ENCODE assay signal across 1 cellular context in the genomic region with DNA sequence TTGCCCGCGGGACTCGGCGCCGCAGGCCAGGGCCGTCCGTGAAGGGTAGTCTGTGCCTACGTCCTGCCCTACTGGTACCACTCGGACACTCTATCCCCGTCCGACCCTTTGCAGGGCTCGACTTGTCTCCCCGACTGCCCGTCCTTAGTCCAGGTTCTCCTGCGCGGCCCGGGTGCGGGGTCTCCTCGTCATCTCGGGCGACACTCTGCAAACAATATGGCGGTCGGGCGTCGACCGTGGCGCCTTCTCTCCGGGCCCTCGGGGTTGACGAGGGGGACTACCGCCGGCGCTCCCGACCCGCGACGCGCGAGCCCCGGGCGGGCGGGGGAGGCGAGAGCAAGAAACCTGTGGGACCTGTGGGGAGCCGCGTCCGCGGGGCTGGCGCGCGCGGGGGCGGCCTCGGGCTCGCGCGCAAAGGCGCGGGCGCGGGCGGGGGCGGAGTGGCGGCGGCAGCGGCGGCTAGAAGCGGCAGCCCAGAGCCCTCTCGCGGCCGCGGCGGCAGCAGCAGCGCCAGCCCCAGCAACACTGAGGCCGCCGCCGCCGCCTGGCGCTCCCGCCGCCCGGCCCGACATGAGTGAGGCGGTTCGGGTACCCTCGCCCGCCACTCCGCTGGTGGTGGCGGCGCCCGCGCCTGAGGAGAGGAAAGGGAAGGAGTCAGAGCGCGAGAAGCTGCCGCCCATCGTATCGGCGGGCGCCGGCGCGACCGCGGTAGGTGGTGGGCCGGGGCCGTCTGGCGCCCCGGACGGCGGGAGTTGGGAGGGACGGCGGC.
A peak's percentile ranks its signal among the peaks of the same experiment; 100 is the strongest.
TF ChIP-seq lines count a peak whose summit lies in the region.

A gene with protein sequence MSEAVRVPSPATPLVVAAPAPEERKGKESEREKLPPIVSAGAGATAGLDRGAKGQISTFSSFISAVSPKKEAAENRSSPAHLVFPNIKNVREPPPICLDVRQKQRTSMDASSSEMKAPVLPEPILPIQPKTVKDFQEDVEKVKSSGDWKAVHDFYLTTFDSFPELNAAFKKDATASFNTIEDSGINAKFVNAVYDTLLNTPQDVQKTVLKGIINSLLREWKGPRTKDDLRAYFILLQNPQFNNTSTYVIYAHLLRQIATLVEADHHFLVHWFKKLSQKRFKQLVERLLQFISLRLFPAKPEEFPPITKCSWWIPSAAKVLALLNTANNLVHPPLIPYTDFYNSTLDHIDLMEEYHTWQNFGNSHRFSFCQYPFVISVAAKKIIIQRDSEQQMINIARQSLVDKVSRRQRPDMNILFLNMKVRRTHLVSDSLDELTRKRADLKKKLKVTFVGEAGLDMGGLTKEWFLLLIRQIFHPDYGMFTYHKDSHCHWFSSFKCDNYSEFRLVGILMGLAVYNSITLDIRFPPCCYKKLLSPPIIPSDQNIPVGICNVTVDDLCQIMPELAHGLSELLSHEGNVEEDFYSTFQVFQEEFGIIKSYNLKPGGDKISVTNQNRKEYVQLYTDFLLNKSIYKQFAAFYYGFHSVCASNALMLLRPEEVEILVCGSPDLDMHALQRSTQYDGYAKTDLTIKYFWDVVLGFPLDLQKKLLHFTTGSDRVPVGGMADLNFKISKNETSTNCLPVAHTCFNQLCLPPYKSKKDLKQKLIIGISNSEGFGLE (plus strand): TSS at position 476 of the 769 bp plus-strand sequence. CDS start 95 bp downstream, at position 571.

TF ChIP-seq in HepG2, 621 proteins besides CTCF, POLR2A, EP300 and RAD21 (continued from another document and continues in another):
- TF ChIP-seq ZNF761 (CRISPR knock-in tag; conservative IDR thresholded peaks at IDR 0.05) (no peak), CC2D1A (CRISPR knock-in tag; IDR thresholded peaks at IDR 0.05) (no peak), HIVEP1 (CRISPR knock-in tag; IDR thresholded peaks at IDR 0.05) (peak; percentile 68), ZNF589 (CRISPR knock-in tag; conservative IDR thresholded peaks at IDR 0.05) (peak; percentile 88), PRMT3 (CRISPR knock-in tag; IDR thresholded peaks at IDR 0.05; ENCODE audit: borderline replicate concordance, low read depth) (peak; percentile 74; the same call in 1 of the 2 replicates), ATRX (CRISPR knock-in tag; IDR thresholded peaks at IDR 0.05; ENCODE audit: borderline replicate concordance) (no peak), ZNF556 (CRISPR knock-in tag; IDR thresholded peaks at IDR 0.05; ENCODE audit: borderline replicate concordance) (no peak), RXRB (CRISPR knock-in tag; IDR thresholded peaks at IDR 0.05; ENCODE audit: borderline replicate concordance) (0 out of 2 replicates have a peak, but pooled peaks have one; percentile 7), SRF (IDR thresholded peaks at IDR 0.05; ENCODE audit: low read depth, low read length) (no peak), ZNF766 (CRISPR knock-in tag; IDR thresholded peaks at IDR 0.05; ENCODE audit: borderline replicate concordance) (0 out of 2 replicates have a peak, but pooled peaks have one; percentile 59), SP2 (CRISPR knock-in tag; IDR thresholded peaks at IDR 0.05) (no peak), ZNF891 (CRISPR knock-in tag; IDR thresholded peaks at IDR 0.05) (0 out of 2 replicates have a peak, but pooled peaks have one; percentile 46), SALL1 (CRISPR knock-in tag; IDR thresholded peaks at IDR 0.05) (peak; percentile 21; the same call in 1 of the 2 replicates), ZNF670 (CRISPR knock-in tag; IDR thresholded peaks at IDR 0.05; ENCODE audit: borderline replicate concordance) (no peak), TBX2 (CRISPR knock-in tag; IDR thresholded peaks at IDR 0.05; ENCODE audit: borderline replicate concordance) (0 out of 2 replicates have a peak, but pooled peaks have one; percentile 24), TBL1XR1 (IDR thresholded peaks at IDR 0.05; ENCODE audit: borderline replicate concordance, low read length, partially characterized antibody) (no peak), ZNF737 (CRISPR knock-in tag; IDR thresholded peaks at IDR 0.05; ENCODE audit: borderline replicate concordance) (no peak), POLR2AphosphoS5 (IDR thresholded peaks at IDR 0.05; ENCODE audit: low read depth, low read length) (0 out of 2 replicates have a peak, but pooled peaks have one; percentile 2), NR1H2 (CRISPR knock-in tag; IDR thresholded peaks at IDR 0.05; ENCODE audit: borderline replicate concordance, low read depth) (no peak), JUND (CRISPR knock-in tag; IDR thresholded peaks at IDR 0.05) (0 out of 2 replicates have a peak, but pooled peaks have one; percentile 47), ZNF331 (CRISPR knock-in tag; IDR thresholded peaks at IDR 0.05) (no peak; the same call in 1 of the 2 replicates), FOXA3 (CRISPR knock-in tag; IDR thresholded peaks at IDR 0.05) (no peak), ZNF768 (CRISPR knock-in tag; IDR thresholded peaks at IDR 0.05) (peak; percentile 7), ZNF460 (CRISPR knock-in tag; IDR thresholded peaks at IDR 0.05; ENCODE audit: borderline replicate concordance) (no peak), REPIN1 (CRISPR knock-in tag; IDR thresholded peaks at IDR 0.05; ENCODE audit: borderline replicate concordance, low read depth) (no peak), CEBPB (IDR thresholded peaks at IDR 0.05; ENCODE audit: borderline replicate concordance, low read depth, low read length) (no peak)
- TF ChIP-seq, protein P1, sequence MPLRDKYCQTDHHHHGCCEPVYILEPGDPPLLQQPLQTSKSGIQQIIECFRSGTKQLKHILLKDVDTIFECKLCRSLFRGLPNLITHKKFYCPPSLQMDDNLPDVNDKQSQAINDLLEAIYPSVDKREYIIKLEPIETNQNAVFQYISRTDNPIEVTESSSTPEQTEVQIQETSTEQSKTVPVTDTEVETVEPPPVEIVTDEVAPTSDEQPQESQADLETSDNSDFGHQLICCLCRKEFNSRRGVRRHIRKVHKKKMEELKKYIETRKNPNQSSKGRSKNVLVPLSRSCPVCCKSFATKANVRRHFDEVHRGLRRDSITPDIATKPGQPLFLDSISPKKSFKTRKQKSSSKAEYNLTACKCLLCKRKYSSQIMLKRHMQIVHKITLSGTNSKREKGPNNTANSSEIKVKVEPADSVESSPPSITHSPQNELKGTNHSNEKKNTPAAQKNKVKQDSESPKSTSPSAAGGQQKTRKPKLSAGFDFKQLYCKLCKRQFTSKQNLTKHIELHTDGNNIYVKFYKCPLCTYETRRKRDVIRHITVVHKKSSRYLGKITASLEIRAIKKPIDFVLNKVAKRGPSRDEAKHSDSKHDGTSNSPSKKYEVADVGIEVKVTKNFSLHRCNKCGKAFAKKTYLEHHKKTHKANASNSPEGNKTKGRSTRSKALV (CRISPR knock-in tag; IDR thresholded peaks at IDR 0.05) = peak; percentile 15; the same call in 1 of the 2 replicates
- TF ChIP-seq, protein P2, sequence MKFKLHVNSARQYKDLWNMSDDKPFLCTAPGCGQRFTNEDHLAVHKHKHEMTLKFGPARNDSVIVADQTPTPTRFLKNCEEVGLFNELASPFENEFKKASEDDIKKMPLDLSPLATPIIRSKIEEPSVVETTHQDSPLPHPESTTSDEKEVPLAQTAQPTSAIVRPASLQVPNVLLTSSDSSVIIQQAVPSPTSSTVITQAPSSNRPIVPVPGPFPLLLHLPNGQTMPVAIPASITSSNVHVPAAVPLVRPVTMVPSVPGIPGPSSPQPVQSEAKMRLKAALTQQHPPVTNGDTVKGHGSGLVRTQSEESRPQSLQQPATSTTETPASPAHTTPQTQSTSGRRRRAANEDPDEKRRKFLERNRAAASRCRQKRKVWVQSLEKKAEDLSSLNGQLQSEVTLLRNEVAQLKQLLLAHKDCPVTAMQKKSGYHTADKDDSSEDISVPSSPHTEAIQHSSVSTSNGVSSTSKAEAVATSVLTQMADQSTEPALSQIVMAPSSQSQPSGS (CRISPR knock-in tag; IDR thresholded peaks at IDR 0.05) = no peak
- TF ChIP-seq, protein P3, sequence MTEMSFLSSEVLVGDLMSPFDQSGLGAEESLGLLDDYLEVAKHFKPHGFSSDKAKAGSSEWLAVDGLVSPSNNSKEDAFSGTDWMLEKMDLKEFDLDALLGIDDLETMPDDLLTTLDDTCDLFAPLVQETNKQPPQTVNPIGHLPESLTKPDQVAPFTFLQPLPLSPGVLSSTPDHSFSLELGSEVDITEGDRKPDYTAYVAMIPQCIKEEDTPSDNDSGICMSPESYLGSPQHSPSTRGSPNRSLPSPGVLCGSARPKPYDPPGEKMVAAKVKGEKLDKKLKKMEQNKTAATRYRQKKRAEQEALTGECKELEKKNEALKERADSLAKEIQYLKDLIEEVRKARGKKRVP (CRISPR knock-in tag; IDR thresholded peaks at IDR 0.05) = 0 out of 4 replicates have a peak, but pooled peaks of 1 of the 2 experiments have one; percentile 33
- TF ChIP-seq, protein P4, sequence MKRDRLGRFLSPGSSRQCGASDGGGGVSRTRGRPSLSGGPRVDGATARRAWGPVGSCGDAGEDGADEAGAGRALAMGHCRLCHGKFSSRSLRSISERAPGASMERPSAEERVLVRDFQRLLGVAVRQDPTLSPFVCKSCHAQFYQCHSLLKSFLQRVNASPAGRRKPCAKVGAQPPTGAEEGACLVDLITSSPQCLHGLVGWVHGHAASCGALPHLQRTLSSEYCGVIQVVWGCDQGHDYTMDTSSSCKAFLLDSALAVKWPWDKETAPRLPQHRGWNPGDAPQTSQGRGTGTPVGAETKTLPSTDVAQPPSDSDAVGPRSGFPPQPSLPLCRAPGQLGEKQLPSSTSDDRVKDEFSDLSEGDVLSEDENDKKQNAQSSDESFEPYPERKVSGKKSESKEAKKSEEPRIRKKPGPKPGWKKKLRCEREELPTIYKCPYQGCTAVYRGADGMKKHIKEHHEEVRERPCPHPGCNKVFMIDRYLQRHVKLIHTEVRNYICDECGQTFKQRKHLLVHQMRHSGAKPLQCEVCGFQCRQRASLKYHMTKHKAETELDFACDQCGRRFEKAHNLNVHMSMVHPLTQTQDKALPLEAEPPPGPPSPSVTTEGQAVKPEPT (CRISPR knock-in tag; IDR thresholded peaks at IDR 0.05; ENCODE audit: low read depth) = 0 out of 2 replicates have a peak, but pooled peaks have one; percentile 14
- TF ChIP-seq, protein P5, sequence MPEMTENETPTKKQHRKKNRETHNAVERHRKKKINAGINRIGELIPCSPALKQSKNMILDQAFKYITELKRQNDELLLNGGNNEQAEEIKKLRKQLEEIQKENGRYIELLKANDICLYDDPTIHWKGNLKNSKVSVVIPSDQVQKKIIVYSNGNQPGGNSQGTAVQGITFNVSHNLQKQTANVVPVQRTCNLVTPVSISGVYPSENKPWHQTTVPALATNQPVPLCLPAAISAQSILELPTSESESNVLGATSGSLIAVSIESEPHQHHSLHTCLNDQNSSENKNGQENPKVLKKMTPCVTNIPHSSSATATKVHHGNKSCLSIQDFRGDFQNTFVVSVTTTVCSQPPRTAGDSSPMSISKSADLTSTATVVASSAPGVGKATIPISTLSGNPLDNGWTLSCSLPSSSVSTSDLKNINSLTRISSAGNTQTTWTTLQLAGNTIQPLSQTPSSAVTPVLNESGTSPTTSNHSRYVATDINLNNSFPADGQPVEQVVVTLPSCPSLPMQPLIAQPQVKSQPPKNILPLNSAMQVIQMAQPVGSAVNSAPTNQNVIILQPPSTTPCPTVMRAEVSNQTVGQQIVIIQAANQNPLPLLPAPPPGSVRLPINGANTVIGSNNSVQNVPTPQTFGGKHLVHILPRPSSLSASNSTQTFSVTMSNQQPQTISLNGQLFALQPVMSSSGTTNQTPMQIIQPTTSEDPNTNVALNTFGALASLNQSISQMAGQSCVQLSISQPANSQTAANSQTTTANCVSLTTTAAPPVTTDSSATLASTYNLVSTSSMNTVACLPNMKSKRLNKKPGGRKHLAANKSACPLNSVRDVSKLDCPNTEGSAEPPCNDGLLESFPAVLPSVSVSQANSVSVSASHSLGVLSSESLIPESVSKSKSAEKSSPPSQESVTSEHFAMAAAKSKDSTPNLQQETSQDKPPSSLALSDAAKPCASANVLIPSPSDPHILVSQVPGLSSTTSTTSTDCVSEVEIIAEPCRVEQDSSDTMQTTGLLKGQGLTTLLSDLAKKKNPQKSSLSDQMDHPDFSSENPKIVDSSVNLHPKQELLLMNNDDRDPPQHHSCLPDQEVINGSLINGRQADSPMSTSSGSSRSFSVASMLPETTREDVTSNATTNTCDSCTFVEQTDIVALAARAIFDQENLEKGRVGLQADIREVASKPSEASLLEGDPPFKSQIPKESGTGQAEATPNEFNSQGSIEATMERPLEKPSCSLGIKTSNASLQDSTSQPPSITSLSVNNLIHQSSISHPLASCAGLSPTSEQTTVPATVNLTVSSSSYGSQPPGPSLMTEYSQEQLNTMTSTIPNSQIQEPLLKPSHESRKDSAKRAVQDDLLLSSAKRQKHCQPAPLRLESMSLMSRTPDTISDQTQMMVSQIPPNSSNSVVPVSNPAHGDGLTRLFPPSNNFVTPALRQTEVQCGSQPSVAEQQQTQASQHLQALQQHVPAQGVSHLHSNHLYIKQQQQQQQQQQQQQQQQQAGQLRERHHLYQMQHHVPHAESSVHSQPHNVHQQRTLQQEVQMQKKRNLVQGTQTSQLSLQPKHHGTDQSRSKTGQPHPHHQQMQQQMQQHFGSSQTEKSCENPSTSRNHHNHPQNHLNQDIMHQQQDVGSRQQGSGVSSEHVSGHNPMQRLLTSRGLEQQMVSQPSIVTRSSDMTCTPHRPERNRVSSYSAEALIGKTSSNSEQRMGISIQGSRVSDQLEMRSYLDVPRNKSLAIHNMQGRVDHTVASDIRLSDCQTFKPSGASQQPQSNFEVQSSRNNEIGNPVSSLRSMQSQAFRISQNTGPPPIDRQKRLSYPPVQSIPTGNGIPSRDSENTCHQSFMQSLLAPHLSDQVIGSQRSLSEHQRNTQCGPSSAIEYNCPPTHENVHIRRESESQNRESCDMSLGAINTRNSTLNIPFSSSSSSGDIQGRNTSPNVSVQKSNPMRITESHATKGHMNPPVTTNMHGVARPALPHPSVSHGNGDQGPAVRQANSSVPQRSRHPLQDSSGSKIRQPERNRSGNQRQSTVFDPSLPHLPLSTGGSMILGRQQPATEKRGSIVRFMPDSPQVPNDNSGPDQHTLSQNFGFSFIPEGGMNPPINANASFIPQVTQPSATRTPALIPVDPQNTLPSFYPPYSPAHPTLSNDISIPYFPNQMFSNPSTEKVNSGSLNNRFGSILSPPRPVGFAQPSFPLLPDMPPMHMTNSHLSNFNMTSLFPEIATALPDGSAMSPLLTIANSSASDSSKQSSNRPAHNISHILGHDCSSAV (CRISPR knock-in tag; IDR thresholded peaks at IDR 0.05; ENCODE audit: borderline replicate concordance) = no peak
- TF ChIP-seq, protein P6, sequence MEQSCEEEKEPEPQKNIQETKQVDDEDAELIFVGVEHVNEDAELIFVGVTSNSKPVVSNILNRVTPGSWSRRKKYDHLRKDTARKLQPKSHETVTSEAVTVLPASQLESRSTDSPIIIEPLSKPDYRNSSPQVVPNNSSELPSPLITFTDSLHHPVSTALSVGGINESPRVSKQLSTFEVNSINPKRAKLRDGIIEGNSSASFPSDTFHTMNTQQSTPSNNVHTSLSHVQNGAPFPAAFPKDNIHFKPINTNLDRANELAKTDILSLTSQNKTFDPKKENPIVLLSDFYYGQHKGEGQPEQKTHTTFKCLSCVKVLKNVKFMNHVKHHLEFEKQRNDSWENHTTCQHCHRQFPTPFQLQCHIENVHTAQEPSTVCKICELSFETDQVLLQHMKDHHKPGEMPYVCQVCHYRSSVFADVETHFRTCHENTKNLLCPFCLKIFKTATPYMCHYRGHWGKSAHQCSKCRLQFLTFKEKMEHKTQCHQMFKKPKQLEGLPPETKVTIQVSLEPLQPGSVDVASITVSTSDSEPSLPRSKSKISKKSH (CRISPR knock-in tag; IDR thresholded peaks at IDR 0.05; ENCODE audit: borderline replicate concordance) = 0 out of 2 replicates have a peak, but pooled peaks have one; percentile 48
